ENCODE assay signal across 14 cellular contexts in genomic region chr2:239138610-239139009, GRCh38.
"Had no signal": no experiment of that assay in that cellular context is flagged by ENCODE, and none has a peak within 500 bp of the region (broad histone marks: within the 10 kb centered on the region; RNA-seq: fewer than 3 reads in every experiment).

No MANE protein-coding gene starts in this region.

- H3K9me3 Mint-ChIP-seq: activated naive CD8-positive, alpha-beta T cell treated with anti-CD3 and anti-CD28 coated beads, Interleukin-2, amount 10 ng/mL, durations not matched to agents 7 days and 5 days had no signal

- H3K4me3 Mint-ChIP-seq: activated CD8-positive, alpha-beta memory T cell treated with anti-CD3 and anti-CD28 coated beads, Interleukin-2, amount 10 ng/mL, durations not matched to agents 7 days and 5 days; activated naive CD8-positive, alpha-beta T cell treated with anti-CD3 and anti-CD28 coated beads, Interleukin-2, amount 10 ng/mL, durations not matched to agents 7 days and 5 days; activated T-cell treated with anti-CD3 and anti-CD28 coated beads, Interleukin-2, amount 50 U/mL, for 4 hours; T-helper 2 cell treated with Interferon-gamma antibody and Interleukin-4, amounts not matched to agents 5 μg/mL and 100 μg/mL, for 36 hours had no signal

- DNase-seq: activated CD4-positive, alpha-beta T cell treated with anti-CD3 and anti-CD28 coated beads, Interleukin-2, amount 50 U/mL, for 4 hours; activated CD4-positive, CD25-positive, alpha-beta regulatory T cell treated with anti-CD3 and anti-CD28 coated beads, Interleukin-2, amount 50 U/mL, for 72 hours; activated CD8-positive, alpha-beta memory T cell treated with anti-CD3 and anti-CD28 coated beads, Interleukin-2, amount 10 ng/mL, durations not matched to agents 7 days and 5 days; activated gamma-delta T cell; activated naive CD8-positive, alpha-beta T cell treated with anti-CD3 and anti-CD28 coated beads, Interleukin-2, amount 10 ng/mL, durations not matched to agents 7 days and 5 days; activated T-cell treated with anti-CD3 and anti-CD28 coated beads, Interleukin-2, amount 50 U/mL, for 4 hours; aorta; heart right ventricle; kidney; stimulated activated CD4-positive, alpha-beta T cell treated with anti-CD3 and anti-CD28 coated beads, Interleukin-2, amount 100 ng/mL, for 48 hours; stimulated activated naive CD4-positive, alpha-beta T cell treated with Interleukin-2 at 50 U/mL for 16 hours had no signal

- H3K27me3 ChIP-seq: heart right ventricle, neutrophil had no signal

- H3K4me3 ChIP-seq: heart right ventricle had no signal

- ATAC-seq: activated T-cell treated with anti-CD3 and anti-CD28 coated beads, Interleukin-2, amount 50 U/mL, for 4 hours; heart right ventricle had no signal

- H3K4me1 Mint-ChIP-seq: activated naive CD8-positive, alpha-beta T cell treated with anti-CD3 and anti-CD28 coated beads, Interleukin-2, amount 10 ng/mL, durations not matched to agents 7 days and 5 days had no signal

- H3K27ac ChIP-seq: heart right ventricle, neutrophil had no signal

- H3K27ac Mint-ChIP-seq: activated CD8-positive, alpha-beta memory T cell treated with anti-CD3 and anti-CD28 coated beads, Interleukin-2, amount 10 ng/mL, durations not matched to agents 7 days and 5 days; activated naive CD8-positive, alpha-beta T cell treated with anti-CD3 and anti-CD28 coated beads, Interleukin-2, amount 10 ng/mL, durations not matched to agents 7 days and 5 days; progenitor cell of endocrine pancreas; T-helper 2 cell treated with Interferon-gamma antibody and Interleukin-4, amounts not matched to agents 5 μg/mL and 100 μg/mL, for 36 hours had no signal

- H3K27me3 Mint-ChIP-seq: activated CD8-positive, alpha-beta memory T cell treated with anti-CD3 and anti-CD28 coated beads, Interleukin-2, amount 10 ng/mL, durations not matched to agents 7 days and 5 days; activated naive CD8-positive, alpha-beta T cell treated with anti-CD3 and anti-CD28 coated beads, Interleukin-2, amount 10 ng/mL, durations not matched to agents 7 days and 5 days; progenitor cell of endocrine pancreas had no signal

- H3K9me3 ChIP-seq: neutrophil had no signal
